ENCODE assay signal across 1 cellular context in the genomic region with DNA sequence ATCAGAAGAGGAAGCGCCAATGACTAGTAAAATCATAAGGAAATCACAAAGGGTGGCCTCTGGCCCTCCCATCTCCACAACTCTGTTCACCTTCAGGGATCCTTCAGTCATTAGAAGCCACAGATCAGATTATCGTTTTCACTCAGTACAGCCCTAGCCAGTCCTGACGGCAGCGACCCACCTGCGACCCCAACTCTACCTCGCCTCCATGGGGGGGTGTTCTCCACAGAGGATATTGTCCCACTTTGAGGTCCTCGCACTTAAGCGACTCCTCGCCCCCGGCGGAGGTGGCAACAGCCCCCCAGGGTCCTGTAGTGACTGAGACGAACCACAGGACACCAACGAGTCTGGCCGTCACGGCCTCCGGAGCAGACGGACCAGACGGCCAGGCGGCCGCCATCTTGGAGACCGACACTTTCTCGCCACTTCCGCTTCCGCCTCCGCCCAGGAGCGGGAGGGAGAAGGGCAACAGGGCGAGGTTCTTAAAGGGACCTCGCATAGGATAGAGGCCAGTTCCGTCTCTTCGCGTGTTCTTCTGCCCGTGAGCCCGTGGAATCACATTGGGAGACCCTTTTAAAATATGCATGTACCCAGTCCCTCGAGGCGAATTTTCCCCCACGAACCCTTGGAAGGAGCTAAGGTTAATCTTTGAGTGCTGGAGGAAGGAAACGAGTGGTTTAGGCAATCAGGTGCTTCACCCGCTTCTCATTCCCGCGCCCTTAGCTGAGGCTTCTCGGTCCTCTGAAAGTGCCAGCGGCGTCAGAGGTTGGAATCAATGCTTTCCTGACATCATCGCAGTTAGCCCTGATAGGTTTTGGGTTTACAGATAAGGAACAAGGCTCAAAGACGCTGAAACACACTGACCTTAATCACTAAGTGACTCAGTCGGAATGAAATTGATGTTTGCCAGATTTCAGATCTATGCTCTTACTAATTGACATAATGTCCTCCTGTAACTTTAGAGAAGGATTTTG.
A peak's percentile ranks its signal among the peaks of the same experiment; 100 is the strongest.
TF ChIP-seq lines count a peak whose summit lies in the region.

Gene TM2D1, minus strand, starts transcription at position 421 of the 974 bp plus-strand sequence. Its CDS starts 21 bp downstream, at position 400.

TF ChIP-seq in GM12878, 131 proteins besides CTCF, POLR2A, EP300 and RAD21 (continued from another document and continues in another):
- TF ChIP-seq BACH1 (IDR thresholded peaks at IDR 0.05; ENCODE audit: borderline replicate concordance) (peak; percentile 48; the same call in 1 of the 2 replicates), SMAD1 (IDR thresholded peaks at IDR 0.05; ENCODE audit: low read depth, partially characterized antibody) (peak; percentile 23), ZZZ3 (IDR thresholded peaks at IDR 0.05; ENCODE audit: control insufficient read depth, insufficient read length, low read depth) (no peak), YY1 (IDR thresholded peaks at IDR 0.05; ENCODE audit: low read depth, low read length) (peak; percentile 99), NFIC (IDR thresholded peaks at IDR 0.05; ENCODE audit: low read depth, low read length) (no peak; the same call in 1 of the 2 replicates), SRF (IDR thresholded peaks at IDR 0.05; ENCODE audit: low read depth in 2 of 2, low read length in 2 of 2) (no peak), CHD2 (IDR thresholded peaks at IDR 0.05; ENCODE audit: borderline replicate concordance, low read depth, low read length) (no peak), TCF3 (IDR thresholded peaks at IDR 0.05; ENCODE audit: borderline replicate concordance, insufficient read depth, low read depth, low read length) (peak; percentile 72; the same call in 1 of the 2 replicates), KAT2A (conservative IDR thresholded peaks at IDR 0.05; ENCODE audit: control insufficient read depth, low read depth, low read length) (no peak), USF2 (IDR thresholded peaks at IDR 0.05; ENCODE audit: borderline replicate concordance, low read depth, low read length) (no peak), CBX3 (IDR thresholded peaks at IDR 0.05; ENCODE audit: borderline replicate concordance, low read depth) (no peak), NR2C1 (IDR thresholded peaks at IDR 0.05) (peak; percentile 61), BCLAF1 (IDR thresholded peaks at IDR 0.05) (no peak), ZSCAN29 (IDR thresholded peaks at IDR 0.05) (no peak), KDM1A (IDR thresholded peaks at IDR 0.05; ENCODE audit: borderline replicate concordance) (no peak), ASH2L (IDR thresholded peaks at IDR 0.05; ENCODE audit: borderline replicate concordance, low read depth) (peak; percentile 62; the same call in 1 of the 2 replicates), DPF2 (IDR thresholded peaks at IDR 0.05) (peak; percentile 48; the same call in 1 of the 2 replicates), E2F4 (IDR thresholded peaks at IDR 0.05; ENCODE audit: low read depth, low read length) (0 out of 2 replicates have a peak, but pooled peaks have one; percentile 37), PML (IDR thresholded peaks at IDR 0.05; ENCODE audit: low read length) (peak; percentile 97), NFYA (IDR thresholded peaks at IDR 0.05; ENCODE audit: borderline replicate concordance, low read depth, low read length) (no peak), HDGF (IDR thresholded peaks at IDR 0.05) (no peak), BCL11A (IDR thresholded peaks at IDR 0.05; ENCODE audit: low read depth, low read length) (peak; percentile 41; the same call in 1 of the 2 replicates), JUNB (IDR thresholded peaks at IDR 0.05) (no peak), ZNF24 (IDR thresholded peaks at IDR 0.05) (no peak), HDAC2 (IDR thresholded peaks at IDR 0.05) (no peak), NR2F1 (conservative IDR thresholded peaks at IDR 0.05) (peak; percentile 51; the same call in 1 of the 2 replicates), CREM (IDR thresholded peaks at IDR 0.05; ENCODE audit: low read depth) (peak; percentile 73), ZNF217 (IDR thresholded peaks at IDR 0.05) (no peak), HSF1 (IDR thresholded peaks at IDR 0.05; ENCODE audit: low read depth, low read length) (no peak), ZNF592 (IDR thresholded peaks at IDR 0.05) (no peak)
- TF ChIP-seq, protein P1, sequence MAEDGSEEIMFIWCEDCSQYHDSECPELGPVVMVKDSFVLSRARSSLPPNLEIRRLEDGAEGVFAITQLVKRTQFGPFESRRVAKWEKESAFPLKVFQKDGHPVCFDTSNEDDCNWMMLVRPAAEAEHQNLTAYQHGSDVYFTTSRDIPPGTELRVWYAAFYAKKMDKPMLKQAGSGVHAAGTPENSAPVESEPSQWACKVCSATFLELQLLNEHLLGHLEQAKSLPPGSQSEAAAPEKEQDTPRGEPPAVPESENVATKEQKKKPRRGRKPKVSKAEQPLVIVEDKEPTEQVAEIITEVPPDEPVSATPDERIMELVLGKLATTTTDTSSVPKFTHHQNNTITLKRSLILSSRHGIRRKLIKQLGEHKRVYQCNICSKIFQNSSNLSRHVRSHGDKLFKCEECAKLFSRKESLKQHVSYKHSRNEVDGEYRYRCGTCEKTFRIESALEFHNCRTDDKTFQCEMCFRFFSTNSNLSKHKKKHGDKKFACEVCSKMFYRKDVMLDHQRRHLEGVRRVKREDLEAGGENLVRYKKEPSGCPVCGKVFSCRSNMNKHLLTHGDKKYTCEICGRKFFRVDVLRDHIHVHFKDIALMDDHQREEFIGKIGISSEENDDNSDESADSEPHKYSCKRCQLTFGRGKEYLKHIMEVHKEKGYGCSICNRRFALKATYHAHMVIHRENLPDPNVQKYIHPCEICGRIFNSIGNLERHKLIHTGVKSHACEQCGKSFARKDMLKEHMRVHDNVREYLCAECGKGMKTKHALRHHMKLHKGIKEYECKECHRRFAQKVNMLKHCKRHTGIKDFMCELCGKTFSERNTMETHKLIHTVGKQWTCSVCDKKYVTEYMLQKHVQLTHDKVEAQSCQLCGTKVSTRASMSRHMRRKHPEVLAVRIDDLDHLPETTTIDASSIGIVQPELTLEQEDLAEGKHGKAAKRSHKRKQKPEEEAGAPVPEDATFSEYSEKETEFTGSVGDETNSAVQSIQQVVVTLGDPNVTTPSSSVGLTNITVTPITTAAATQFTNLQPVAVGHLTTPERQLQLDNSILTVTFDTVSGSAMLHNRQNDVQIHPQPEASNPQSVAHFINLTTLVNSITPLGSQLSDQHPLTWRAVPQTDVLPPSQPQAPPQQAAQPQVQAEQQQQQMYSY (CRISPR knock-in tag; IDR thresholded peaks at IDR 0.05): no peak
- TF ChIP-seq, protein P2, sequence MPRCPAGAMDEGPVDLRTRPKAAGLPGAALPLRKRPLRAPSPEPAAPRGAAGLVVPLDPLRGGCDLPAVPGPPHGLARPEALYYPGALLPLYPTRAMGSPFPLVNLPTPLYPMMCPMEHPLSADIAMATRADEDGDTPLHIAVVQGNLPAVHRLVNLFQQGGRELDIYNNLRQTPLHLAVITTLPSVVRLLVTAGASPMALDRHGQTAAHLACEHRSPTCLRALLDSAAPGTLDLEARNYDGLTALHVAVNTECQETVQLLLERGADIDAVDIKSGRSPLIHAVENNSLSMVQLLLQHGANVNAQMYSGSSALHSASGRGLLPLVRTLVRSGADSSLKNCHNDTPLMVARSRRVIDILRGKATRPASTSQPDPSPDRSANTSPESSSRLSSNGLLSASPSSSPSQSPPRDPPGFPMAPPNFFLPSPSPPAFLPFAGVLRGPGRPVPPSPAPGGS (IDR thresholded peaks at IDR 0.05; ENCODE audit: borderline replicate concordance, insufficient read depth, low read depth, low read length, poor library complexity, severe bottlenecking): no peak
- TF ChIP-seq, protein P3, sequence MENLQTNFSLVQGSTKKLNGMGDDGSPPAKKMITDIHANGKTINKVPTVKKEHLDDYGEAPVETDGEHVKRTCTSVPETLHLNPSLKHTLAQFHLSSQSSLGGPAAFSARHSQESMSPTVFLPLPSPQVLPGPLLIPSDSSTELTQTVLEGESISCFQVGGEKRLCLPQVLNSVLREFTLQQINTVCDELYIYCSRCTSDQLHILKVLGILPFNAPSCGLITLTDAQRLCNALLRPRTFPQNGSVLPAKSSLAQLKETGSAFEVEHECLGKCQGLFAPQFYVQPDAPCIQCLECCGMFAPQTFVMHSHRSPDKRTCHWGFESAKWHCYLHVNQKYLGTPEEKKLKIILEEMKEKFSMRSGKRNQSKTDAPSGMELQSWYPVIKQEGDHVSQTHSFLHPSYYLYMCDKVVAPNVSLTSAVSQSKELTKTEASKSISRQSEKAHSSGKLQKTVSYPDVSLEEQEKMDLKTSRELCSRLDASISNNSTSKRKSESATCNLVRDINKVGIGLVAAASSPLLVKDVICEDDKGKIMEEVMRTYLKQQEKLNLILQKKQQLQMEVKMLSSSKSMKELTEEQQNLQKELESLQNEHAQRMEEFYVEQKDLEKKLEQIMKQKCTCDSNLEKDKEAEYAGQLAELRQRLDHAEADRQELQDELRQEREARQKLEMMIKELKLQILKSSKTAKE (IDR thresholded peaks at IDR 0.05; ENCODE audit: low read depth, poor library complexity, severe bottlenecking): peak; percentile 34
- TF ChIP-seq, protein P4, sequence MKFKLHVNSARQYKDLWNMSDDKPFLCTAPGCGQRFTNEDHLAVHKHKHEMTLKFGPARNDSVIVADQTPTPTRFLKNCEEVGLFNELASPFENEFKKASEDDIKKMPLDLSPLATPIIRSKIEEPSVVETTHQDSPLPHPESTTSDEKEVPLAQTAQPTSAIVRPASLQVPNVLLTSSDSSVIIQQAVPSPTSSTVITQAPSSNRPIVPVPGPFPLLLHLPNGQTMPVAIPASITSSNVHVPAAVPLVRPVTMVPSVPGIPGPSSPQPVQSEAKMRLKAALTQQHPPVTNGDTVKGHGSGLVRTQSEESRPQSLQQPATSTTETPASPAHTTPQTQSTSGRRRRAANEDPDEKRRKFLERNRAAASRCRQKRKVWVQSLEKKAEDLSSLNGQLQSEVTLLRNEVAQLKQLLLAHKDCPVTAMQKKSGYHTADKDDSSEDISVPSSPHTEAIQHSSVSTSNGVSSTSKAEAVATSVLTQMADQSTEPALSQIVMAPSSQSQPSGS (IDR thresholded peaks at IDR 0.05; ENCODE audit: low read length): no peak; the same call in 1 of the 2 replicates
